In genomic region chr1:235290740-235291502, GRCh38 we compare ENCODE assay signal across 16 cellular contexts. TPM values are rescaled to one million over a fixed set of nuclear protein-coding genes. Genes with fewer than 3 reads are reported as not detected.
DNase-seq lines count a peak whose midpoint lies in the region; ATAC-seq and TF ChIP-seq lines count a peak whose summit lies in the region.
"Had no signal": no experiment of that assay in that cellular context is flagged by ENCODE, and none has a peak within 500 bp of the region (broad histone marks: within the 10 kb centered on the region; RNA-seq: fewer than 3 reads in every experiment).

No MANE protein-coding gene starts in this region.

- no TSS peak for BruUV-seq in OCI-LY7 (replicated peaks; lab: Mats Ljungman, UMichigan)

- TF ChIP-seq CTCF in CD4-positive, alpha-beta T cell (IDR thresholded peaks at IDR 0.05): no peak
- TF ChIP-seq CTCF in OCI-LY7 (conservative IDR thresholded peaks at IDR 0.05; ENCODE audit: low read length): no peak

- H3K4me3 Mint-ChIP-seq in CD4-positive, alpha-beta T cell: no peak overlapping the region
- peak overlapping the region in 1 of 8 donors; percentile 9 for H3K4me3 Mint-ChIP-seq in naive B cell

- CTCF ChIA-PET in CD4-positive, alpha-beta T cell (lab: Charles Lee): interaction anchor here (1.1 kb wide), 1 partner anchor 14 kb away, joined by 3 read pairs; no protein-coding TSS in a partner anchor
- CTCF ChIA-PET in OCI-LY7 (lab: Charles Lee; ENCODE audit: unreplicated experiment): no interaction called here

- H3K36me3 Mint-ChIP-seq in CD4-positive, alpha-beta T cell (ENCODE audit: low read depth): peaks cover 18% of the 10 kb centered on the region
- H3K36me3 Mint-ChIP-seq in naive B cell: no peaks in the 10 kb centered on the region

- ATAC-seq in CD4-positive, alpha-beta T cell (ENCODE audit: poor library complexity): peak; percentile 21
- ATAC-seq in naive B cell (ENCODE audit: low read depth in 2 of 2): peak; percentile 12 to 20
- ATAC-seq: HCT116 had no signal

- H3K4me1 ChIP-seq in OCI-LY7 (ENCODE audit: insufficient read depth, low read length, poor library complexity, severe bottlenecking): peaks cover 6% of the 10 kb centered on the region

- peak overlapping the region; percentile 45 for H3K27ac Mint-ChIP-seq in CD4-positive, alpha-beta T cell
- H3K27ac Mint-ChIP-seq in naive B cell: peak overlapping the region in 2 of 6 donors; percentile 50 to 71

- H3K27me3 Mint-ChIP-seq in CD4-positive, alpha-beta T cell: no peaks in the 10 kb centered on the region
- H3K27me3 Mint-ChIP-seq in naive B cell: no peaks in the 10 kb centered on the region

- intact Hi-C loops in CD4-positive, alpha-beta T cell (cut with DNase I, micrococcal nuclease): loop anchor here in 1 of 2 experiments (5.0 kb wide), 2 partner anchors 36 to 39 kb away; partner anchors contain the start of genes ARID4B and GGPS1
- intact Hi-C loops in OCI-LY7 (cut with micrococcal nuclease; ENCODE audit: unreplicated experiment): no loop called here

- no peak overlapping the region for H3K27ac ChIP-seq in CD4-positive, alpha-beta T cell (ENCODE audit: low read depth, low read length)
- no peak overlapping the region for H3K27ac ChIP-seq in OCI-LY7 (ENCODE audit: low read depth, low read length, poor library complexity, severe bottlenecking)
- H3K27ac ChIP-seq: PC-9, SJCRH30 had no signal

- POLR2A ChIA-PET in CD4-positive, alpha-beta T cell (lab: Charles Lee): interaction anchor here (0.5 kb wide), 1 partner anchor 22 kb away, joined by 3 read pairs; no protein-coding TSS in a partner anchor
- POLR2A ChIA-PET in OCI-LY7 (lab: Charles Lee): interaction anchor here (0.6 to 1.1 kb wide), 2 partner anchors 39 to 424 kb away, joined by 3 to 5 read pairs; no protein-coding TSS in a partner anchor

- H3K4me3 ChIP-seq in OCI-LY7 (ENCODE audit: low read depth, low read length, poor library complexity, severe bottlenecking): no peak overlapping the region
- H3K4me3 ChIP-seq: PC-9, SJCRH30 had no signal

- H3K9me3 Mint-ChIP-seq in CD4-positive, alpha-beta T cell: no peaks in the 10 kb centered on the region
- H3K9me3 Mint-ChIP-seq in naive B cell: peaks cover 0 to 3% (median 0%) of the 10 kb centered on the region in 7 donors

- H3K9me3 ChIP-seq in CD4-positive, alpha-beta T cell (ENCODE audit: control insufficient read depth, low read length): no peaks in the 10 kb centered on the region
- no peaks in the 10 kb centered on the region; the same call in 1 of the 2 replicates for H3K9me3 ChIP-seq in OCI-LY7 (ENCODE audit: low read length)
- H3K9me3 ChIP-seq: SJCRH30 had no signal

- H3K9me2 ChIP-seq in OCI-LY7 (ENCODE audit: insufficient read depth, low read length): no peaks in the 10 kb centered on the region

- H3K79me2 ChIP-seq in OCI-LY7 (ENCODE audit: insufficient read depth, low read depth, low read length): peaks cover 96% of the 10 kb centered on the region

- peaks cover 76% of the 10 kb centered on the region for H3K4me1 Mint-ChIP-seq in CD4-positive, alpha-beta T cell (ENCODE audit: low read depth)
- peaks cover 44 to 83% (median 63%) of the 10 kb centered on the region in 3 donors for H3K4me1 Mint-ChIP-seq in naive B cell

- H4K20me1 ChIP-seq in OCI-LY7 (ENCODE audit: insufficient read depth, low read length): peaks cover 24% of the 10 kb centered on the region; the same call in 1 of the 2 replicates

- H3K27me3 ChIP-seq in CD4-positive, alpha-beta T cell (ENCODE audit: control insufficient read depth, insufficient read depth, low read length): no peaks in the 10 kb centered on the region
- H3K27me3 ChIP-seq: SJCRH30 had no signal

- no peaks in the 10 kb centered on the region for H3K36me3 ChIP-seq in OCI-LY7 (ENCODE audit: insufficient read depth, low read length)

- H2AFZ ChIP-seq in OCI-LY7 (ENCODE audit: low read length): no peak overlapping the region
- H2AFZ ChIP-seq: PC-9 had no signal

- peak overlapping the region; percentile 35; the same call in 1 of the 2 replicates for H3K4me2 ChIP-seq in OCI-LY7 (ENCODE audit: low read length)
- H3K4me2 ChIP-seq: PC-9 had no signal

- no peak for DNase-seq in CD4-positive, alpha-beta T cell
- DNase-seq in COLO668 (lab: John Stamatoyannopoulos, UW; ENCODE audit: unreplicated experiment) (peak; percentile 40), OCI-LY7 (ENCODE audit: low spot score) (peak; percentile 24), naive B cell (no peak), mesenteric fat pad (ENCODE audit: low spot score) (no peak), GF-D8 (lab: John Stamatoyannopoulos, UW) (no peak), ecto neural progenitor cell (ENCODE audit: low spot score) (no peak)
- DNase-seq: Calu3, DMS53, KBM-7, MV-4-11, NCI-H226, NCI-H524 treated with DMSO at 0.1 percent for 48 hours, PC-9, SJCRH30 had no signal

RNA-seq across cellular contexts. Expression of gene ARID4B, which starts 37.1 kb away (rescaled TPM):
- 100 to 1,000 TPM; 127 to 130 TPM for total RNA-seq in CD4-positive, alpha-beta T cell
- total RNA-seq in OCI-LY7 (2014; rRNA removed; shearing (Covaris generic)): 28.7 and 39.3 TPM in 2 replicates
- 44.9 and 46.4 TPM in 2 replicates for total RNA-seq in OCI-LY7 (2022)
- 100 to 1,000 TPM in 1 of 6 donors, 10 to 100 TPM in 5; 22.5 to 100 (median 59.7) TPM for polyA plus RNA-seq in naive B cell (ENCODE audit: low read depth in 6 of 6)
- total RNA-seq in mesenteric fat pad: 25.2 TPM

RNA-seq across cellular contexts. Expression of gene GGPS1, which starts 37.4 kb away (rescaled TPM):
- total RNA-seq in CD4-positive, alpha-beta T cell: 10 to 100 TPM; 20.6 to 20.9 TPM
- 8.0 and 21.9 TPM in 2 replicates for total RNA-seq in OCI-LY7 (2014; rRNA removed; shearing (Covaris generic))
- 27.3 and 30.8 TPM in 2 replicates for total RNA-seq in OCI-LY7 (2022)
- 10 to 100 TPM; 36.2 to 72.9 (median 64.0) TPM for polyA plus RNA-seq in naive B cell (ENCODE audit: low read depth in 6 of 6)
- total RNA-seq in mesenteric fat pad: 31.2 TPM

Comparison
In these comparisons a context has a peak if more than half of its experiments do, and no peak if none do; other contexts are left out.
1. DNase-seq: peak in COLO668 (single experiment) and OCI-LY7 (single experiment); none in CD4-positive, alpha-beta T cell (0 of 10), naive B cell (single experiment), mesenteric fat pad (single experiment), GF-D8 (single experiment) and ecto neural progenitor cell (single experiment).